In the genomic region with DNA sequence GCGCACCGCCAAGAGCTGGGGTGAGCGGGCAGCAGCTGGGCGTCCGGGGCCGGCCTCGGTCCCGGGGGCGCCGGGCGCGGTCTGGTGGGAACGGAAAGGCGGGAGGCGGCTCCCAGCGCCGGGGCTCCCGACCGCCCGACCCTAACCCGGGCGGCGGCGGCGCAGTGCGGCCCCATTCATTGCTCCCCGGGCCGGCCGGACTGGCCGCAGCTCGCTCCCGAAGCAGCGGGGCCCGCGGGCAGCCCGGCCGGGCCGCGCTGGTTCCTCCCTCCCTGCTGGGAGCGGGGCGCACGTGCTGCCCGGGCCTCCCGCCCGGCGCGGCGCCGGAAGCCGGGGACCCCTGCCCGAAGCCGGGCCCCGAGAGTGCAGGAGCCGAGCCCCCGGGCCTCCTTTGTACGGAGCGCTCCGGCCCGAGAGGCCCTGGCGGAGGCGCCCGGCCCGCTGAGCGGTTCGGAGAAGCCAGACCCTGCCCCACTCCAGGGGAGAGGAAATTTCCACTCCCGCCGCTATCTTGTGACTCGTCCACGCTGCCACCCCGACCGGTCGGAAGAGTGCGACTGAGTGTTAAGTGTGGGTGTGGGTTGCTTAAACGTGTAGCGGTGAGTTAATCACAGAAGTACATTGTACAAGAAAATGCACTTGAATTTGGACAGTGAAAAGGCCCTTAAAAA, we compare ENCODE assay signal across 8 cellular contexts. TPM values are rescaled to one million over a fixed set of nuclear protein-coding genes. Genes with fewer than 3 reads are reported as not detected.
DNase-seq lines count a peak whose midpoint lies in the region; ATAC-seq and TF ChIP-seq lines count a peak whose summit lies in the region.

No MANE protein-coding gene starts in this region.

- no peak for TF ChIP-seq CTCF in suprapubic skin (IDR thresholded peaks at IDR 0.05)

- DNase-seq in AG08396 (ENCODE audit: low spot score), result peak; percentile 54
- DNase-seq in RKO (ENCODE audit: low spot score), result peak; percentile 64
- DNase-seq in activated naive CD4-positive, alpha-beta T cell (lab: John Stamatoyannopoulos, UW), result peak; percentile 20 to 29 (median 26)
- peak; percentile 40 for DNase-seq in globus pallidus (ENCODE audit: low spot score)
- DNase-seq in nucleus accumbens (lab: John Stamatoyannopoulos, UW), result peak in 46 of 56 donors; percentile 1 to 72 (median 32)
- peak; percentile 82 to 84 for DNase-seq in suprapubic skin (ENCODE audit: low spot score in 2 of 2)

- H3K9me3 ChIP-seq in suprapubic skin, result no peaks in the 10 kb centered on the region

- peak overlapping the region; percentile 97 for H3K27ac ChIP-seq in suprapubic skin

- WGBS in suprapubic skin, result under 1% methylated on average over 18 of the region's 75 CpGs

- H3K4me3 ChIP-seq in suprapubic skin, result peak overlapping the region; percentile 99

- no peaks in the 10 kb centered on the region for H3K36me3 ChIP-seq in suprapubic skin

- H3K4me1 ChIP-seq in suprapubic skin, result peaks cover 35% of the 10 kb centered on the region

- no peak for TF ChIP-seq POLR2A in suprapubic skin (IDR thresholded peaks at IDR 0.05)

- ATAC-seq in GM18907 (IDR thresholded peaks at IDR 0.05; ENCODE audit: unreplicated experiment), result peak; percentile 30
- ATAC-seq in HG03135 (IDR thresholded peaks at IDR 0.05; ENCODE audit: unreplicated experiment), result peak; percentile 14

- TF ChIP-seq EP300 in suprapubic skin (IDR thresholded peaks at IDR 0.05), result no peak

- no peaks in the 10 kb centered on the region for H3K27me3 ChIP-seq in suprapubic skin

RNA-seq across cellular contexts. Expression of a gene that starts 0.6 kb away (rescaled TPM):
- total RNA-seq in suprapubic skin, result 100 to 1,000 TPM; 117 to 190 (median 154) TPM

Comparison
In these comparisons a context has a peak if more than half of its experiments do, and no peak if none do; other contexts are left out.
1. Peak in every context shown above with its lines: DNase-seq, ATAC-seq, H3K4me3 ChIP-seq and H3K27ac ChIP-seq.
2. DNase-seq: peak in every context shown above with its lines; median percentile 83 in suprapubic skin; 64 in RKO; 54 in AG08396; 40 in globus pallidus; 32 in nucleus accumbens; 26 in activated naive CD4-positive, alpha-beta T cell.